ENCODE assay signal across 6 cellular contexts in genomic region chr20:3785240-3786125, GRCh38. TPM values are rescaled to one million over a fixed set of nuclear protein-coding genes. Genes with fewer than 3 reads are reported as not detected.
DNase-seq lines count a peak whose midpoint lies in the region; ATAC-seq and TF ChIP-seq lines count a peak whose summit lies in the region.

No MANE protein-coding gene starts in this region.

- intact Hi-C loops in activated CD4-positive, alpha-beta T cell treated with anti-CD3 and anti-CD28 coated beads, Interleukin-2, amount 10 ng/mL, durations not matched to agents 24 days and 14 days (cut with micrococcal nuclease): loop anchor here (1.0 to 2.0 kb wide), 3 partner anchors 35 to 300 kb away; partner anchors contain the start of genes AP5S1 and PANK2
- intact Hi-C loops in testis (cut with DNase I; ENCODE audit: low total_unique reads): loop anchor here (2.0 kb wide), 1 partner anchor 35 kb away; the partner anchor contains the start of gene AP5S1

- H3K4me1 Mint-ChIP-seq in activated CD4-positive, alpha-beta T cell treated with anti-CD3 and anti-CD28 coated beads, Interleukin-2, amount 10 ng/mL, durations not matched to agents 24 days and 14 days: peaks cover 44% of the 10 kb centered on the region

- peaks cover 17% of the 10 kb centered on the region for H3K36me3 Mint-ChIP-seq in activated CD4-positive, alpha-beta T cell treated with anti-CD3 and anti-CD28 coated beads, Interleukin-2, amount 10 ng/mL, durations not matched to agents 24 days and 14 days (ENCODE audit: low read depth)

- H3K27ac ChIP-seq in testis: peak overlapping the region; percentile 42 to 74

- TF ChIP-seq POLR2A in testis (IDR thresholded peaks at IDR 0.05): no peak

- H3K36me3 ChIP-seq in testis (ENCODE audit: low read depth, missing control alignments): no peaks in the 10 kb centered on the region

- 10 to 51% methylated on average over 7 to 78 of the region's 79 CpGs for WGBS in testis, 2 donors

- no peak for DNase-seq in activated CD4-positive, alpha-beta T cell treated with anti-CD3 and anti-CD28 coated beads, Interleukin-2, amount 10 ng/mL, durations not matched to agents 24 days and 14 days
- no peak for DNase-seq in activated CD4-positive, alpha-beta T cell treated with anti-CD3 and anti-CD28 coated beads for 4 hours
- DNase-seq in fibroblast of mammary gland (ENCODE audit: low read depth) (no peak), testis (no peak), NCI-H146 (lab: John Stamatoyannopoulos, UW) (no peak)

- peak overlapping the region; percentile 87 for H3K4me3 Mint-ChIP-seq in activated CD4-positive, alpha-beta T cell treated with anti-CD3 and anti-CD28 coated beads, Interleukin-2, amount 10 ng/mL, durations not matched to agents 24 days and 14 days

- no peaks in the 10 kb centered on the region for H3K27me3 ChIP-seq in testis

- no peaks in the 10 kb centered on the region for H3K9me3 Mint-ChIP-seq in activated CD4-positive, alpha-beta T cell treated with anti-CD3 and anti-CD28 coated beads, Interleukin-2, amount 10 ng/mL, durations not matched to agents 24 days and 14 days

- no peaks in the 10 kb centered on the region for H3K9me3 ChIP-seq in testis

- peaks cover 33% of the 10 kb centered on the region for H3K4me1 ChIP-seq in testis

- H3K4me3 ChIP-seq in fibroblast of mammary gland (ENCODE audit: control insufficient read depth, low read depth, low read length) (peak overlapping the region; percentile 72), testis (peak overlapping the region; percentile 58 to 63)

- TF ChIP-seq CTCF in fibroblast of mammary gland (conservative IDR thresholded peaks at IDR 0.05; ENCODE audit: control insufficient read depth, insufficient read depth, low read depth, low read length): no peak
- no peak for TF ChIP-seq CTCF in testis (IDR thresholded peaks at IDR 0.05)

- no peak for ATAC-seq in GM21447 (IDR thresholded peaks at IDR 0.05; ENCODE audit: unreplicated experiment)

- H3K27ac Mint-ChIP-seq in activated CD4-positive, alpha-beta T cell treated with anti-CD3 and anti-CD28 coated beads, Interleukin-2, amount 10 ng/mL, durations not matched to agents 24 days and 14 days: peak overlapping the region; percentile 66

- peaks cover 6% of the 10 kb centered on the region for H3K27me3 Mint-ChIP-seq in activated CD4-positive, alpha-beta T cell treated with anti-CD3 and anti-CD28 coated beads, Interleukin-2, amount 10 ng/mL, durations not matched to agents 24 days and 14 days

RNA-seq across cellular contexts. Expression of gene CENPB, which starts 1.1 kb away (rescaled TPM):
- 72.8 and 74.4 TPM in 2 replicates for total RNA-seq in activated CD4-positive, alpha-beta T cell treated with anti-CD3 and anti-CD28 coated beads, Interleukin-2, amount 10 ng/mL, durations not matched to agents 24 days and 14 days
- 10 to 100 TPM; 32.2 to 44.1 TPM for total RNA-seq in testis
- polyA plus RNA-seq in testis (ENCODE audit: insufficient read depth, low read depth, low replicate concordance): 24.8 TPM

RNA-seq across cellular contexts. Expression of gene SPEF1, which starts 4.2 kb away (rescaled TPM):
- total RNA-seq in activated CD4-positive, alpha-beta T cell treated with anti-CD3 and anti-CD28 coated beads, Interleukin-2, amount 10 ng/mL, durations not matched to agents 24 days and 14 days: not detected in 2 replicates
- total RNA-seq in testis: 10 to 100 TPM in 1 of 2 donors, 1 to 10 TPM in 1; 9.8 to 12.1 TPM
- 28.8 TPM for polyA plus RNA-seq in testis (ENCODE audit: insufficient read depth, low read depth, low replicate concordance)

RNA-seq across cellular contexts. Expression of gene CDC25B, which starts 10.6 kb away (rescaled TPM):
- total RNA-seq in activated CD4-positive, alpha-beta T cell treated with anti-CD3 and anti-CD28 coated beads, Interleukin-2, amount 10 ng/mL, durations not matched to agents 24 days and 14 days: 70.7 and 75.5 TPM in 2 replicates
- total RNA-seq in testis: 10 to 100 TPM; 25.4 to 45.6 TPM
- 14.4 TPM for polyA plus RNA-seq in testis (ENCODE audit: insufficient read depth, low read depth, low replicate concordance)

RNA-seq across cellular contexts. Expression of gene ADISSP, which starts 17.9 kb away (rescaled TPM):
- total RNA-seq in activated CD4-positive, alpha-beta T cell treated with anti-CD3 and anti-CD28 coated beads, Interleukin-2, amount 10 ng/mL, durations not matched to agents 24 days and 14 days: 62.9 and 68.8 TPM in 2 replicates
- 10 to 100 TPM; 17.6 to 19.7 TPM for total RNA-seq in testis
- polyA plus RNA-seq in testis (ENCODE audit: insufficient read depth, low read depth, low replicate concordance): 36.5 TPM

RNA-seq across cellular contexts. Expression of gene AP5S1, which starts 34.9 kb away (rescaled TPM):
- 13.0 and 13.5 TPM in 2 replicates for total RNA-seq in activated CD4-positive, alpha-beta T cell treated with anti-CD3 and anti-CD28 coated beads, Interleukin-2, amount 10 ng/mL, durations not matched to agents 24 days and 14 days
- total RNA-seq in testis: 10 to 100 TPM; 25.9 to 26.6 TPM
- 26.0 TPM for polyA plus RNA-seq in testis (ENCODE audit: insufficient read depth, low read depth, low replicate concordance)
